In genomic region chr6:80488190-80488589, GRCh38 we compare ENCODE assay signal across 22 cellular contexts.
A peak's percentile ranks its signal among the peaks of the same experiment; 100 is the strongest.
DNase-seq lines count a peak whose midpoint lies in the region; ATAC-seq, FAIRE-seq and TF ChIP-seq lines count a peak whose summit lies in the region.
"Had no signal": no experiment of that assay in that cellular context is flagged by ENCODE, and none has a peak within 500 bp of the region (broad histone marks: within the 10 kb centered on the region; RNA-seq: fewer than 3 reads in every experiment).

No MANE protein-coding gene starts in this region.

- in situ Hi-C loops in HepG2 (cut with HindIII; ENCODE audit: extremely low pct_ligation_motif_present, low pct_unique_long_range_greater_than_20kb), result no loop called here

- H3K4me1 ChIP-seq in HepG2 (ENCODE audit: insufficient read depth, low read length) (no peaks in the 10 kb centered on the region), right lobe of liver (no peaks in the 10 kb centered on the region), kidney (ENCODE audit: control insufficient read depth in 1 of 2, insufficient read depth in 1 of 2, low read depth in 1 of 2, low read length in 2 of 2) (no peaks in the 10 kb centered on the region)
- H3K4me1 ChIP-seq: A549, BLaER1, body of pancreas, colonic mucosa had no signal

- H4K20me1 ChIP-seq in HepG2 (ENCODE audit: insufficient read depth, low read length), result no peaks in the 10 kb centered on the region
- H4K20me1 ChIP-seq: BLaER1 had no signal

- TF ChIP-seq POLR2A in HepG2 (IDR thresholded peaks at IDR 0.05; ENCODE audit: insufficient read depth in 1 of 2, low read depth in 2 of 2, low read length in 2 of 2) (no peak), right lobe of liver (IDR thresholded peaks at IDR 0.05) (no peak)

- H3K9me3 Mint-ChIP-seq in stimulated activated naive B cell treated with anti-CD40 and anti-IgM and Interleukin-4, amounts not matched to agents 10 μg/mL and 1 μg/mL and 100 μg/mL, for 72 hours, result peaks cover 4 to 8% of the 10 kb centered on the region in 2 donors

- H3K27me3 ChIP-seq in HepG2 (ENCODE audit: control insufficient read depth in 1 of 2, insufficient read depth in 2 of 2, low read length in 2 of 2) (no peaks in the 10 kb centered on the region), right lobe of liver (no peaks in the 10 kb centered on the region)
- H3K27me3 ChIP-seq: BLaER1, body of pancreas, colonic mucosa had no signal

- no peaks in the 10 kb centered on the region for H3K36me3 Mint-ChIP-seq in stimulated activated naive B cell treated with anti-CD40 and anti-IgM and Interleukin-4, amounts not matched to agents 10 μg/mL and 1 μg/mL and 100 μg/mL, for 72 hours

- 0% methylated on average over 2 of the region's 2 CpGs for WGBS in HepG2 (ENCODE audit: low lambda C conversion rate)
- WGBS in right lobe of liver (ENCODE audit: insufficient coverage, low coverage, low lambda C conversion rate, missing lambda C conversion rate), result 43% methylated on average over 2 of the region's 2 CpGs

- ATAC-seq in HepG2 (peak; percentile 70), right lobe of liver (no peak), GM21825 (IDR thresholded peaks at IDR 0.05; ENCODE audit: unreplicated experiment) (peak; percentile 81), HG03342 (IDR thresholded peaks at IDR 0.05; ENCODE audit: unreplicated experiment) (peak; percentile 67), GM21447 (IDR thresholded peaks at IDR 0.05; ENCODE audit: unreplicated experiment) (no peak)
- ATAC-seq in stimulated activated naive B cell treated with anti-CD40 and anti-IgM and Interleukin-4, amounts not matched to agents 10 μg/mL and 1 μg/mL and 100 μg/mL, for 72 hours (replicated peaks), result peak; percentile 68 to 79
- ATAC-seq: A549; activated CD4-positive, CD25-positive, alpha-beta regulatory T cell treated with anti-CD3 and anti-CD28 coated beads, Interleukin-2, amount 50 U/mL, for 24 hours; activated T-cell treated with anti-CD3 and anti-CD28 coated beads, Interleukin-2, amount 50 U/mL, for 72 hours; body of pancreas had no signal

- TF ChIP-seq EP300 in HepG2 (IDR thresholded peaks at IDR 0.05; ENCODE audit: low read depth in 2 of 2, low read length in 2 of 2) (no peak), HepG2 (CRISPR knock-in tag; IDR thresholded peaks at IDR 0.05; ENCODE audit: borderline replicate concordance) (no peak)

- no peak overlapping the region for H3K4me2 ChIP-seq in HepG2 (ENCODE audit: low read depth, low read length)
- H3K4me2 ChIP-seq: A549, BLaER1 had no signal

- no peaks in the 10 kb centered on the region for H3K79me2 ChIP-seq in HepG2 (ENCODE audit: insufficient read depth, low read length)

- peak; percentile 43 for TF ChIP-seq CTCF in HepG2 (CRISPR knock-in tag; IDR thresholded peaks at IDR 0.05)
- TF ChIP-seq CTCF in right lobe of liver (IDR thresholded peaks at IDR 0.05), result no peak
- no peak for TF ChIP-seq CTCF in kidney (IDR thresholded peaks at IDR 0.05; ENCODE audit: borderline replicate concordance, extremely low read depth, insufficient read depth)

- H3K27me3 Mint-ChIP-seq in stimulated activated naive B cell treated with anti-CD40 and anti-IgM and Interleukin-4, amounts not matched to agents 10 μg/mL and 1 μg/mL and 100 μg/mL, for 72 hours, result no peaks in the 10 kb centered on the region

- FAIRE-seq in HepG2 (lab: Jason Lieb, UNC) (no peak), kidney (lab: Jason Lieb, UNC) (no peak)
- FAIRE-seq: A549 had no signal

- H3K27ac Mint-ChIP-seq in stimulated activated naive B cell treated with anti-CD40 and anti-IgM and Interleukin-4, amounts not matched to agents 10 μg/mL and 1 μg/mL and 100 μg/mL, for 72 hours, result no peak overlapping the region
- H3K27ac Mint-ChIP-seq: activated T-cell treated with anti-CD3 and anti-CD28 coated beads, Interleukin-2, amount 50 U/mL, for 72 hours had no signal

- no TSS peak for BruUV-seq in HepG2 (replicated peaks; lab: Mats Ljungman, UMichigan)

- H3K36me3 ChIP-seq in HepG2 (replicated peaks in 1 of 2; ENCODE audit: control insufficient read depth in 1 of 2, insufficient read depth in 2 of 2, low read length in 2 of 2) (no peaks in the 10 kb centered on the region), right lobe of liver (no peaks in the 10 kb centered on the region), kidney (ENCODE audit: control insufficient read depth in 1 of 2, insufficient read depth in 2 of 2, low read length in 2 of 2) (no peaks in the 10 kb centered on the region)
- H3K36me3 ChIP-seq: BLaER1, colonic mucosa, thoracic aorta had no signal

- no peak overlapping the region for H3K4me3 Mint-ChIP-seq in stimulated activated naive B cell treated with anti-CD40 and anti-IgM and Interleukin-4, amounts not matched to agents 10 μg/mL and 1 μg/mL and 100 μg/mL, for 72 hours
- H3K4me3 Mint-ChIP-seq: activated T-cell treated with anti-CD3 and anti-CD28 coated beads, Interleukin-2, amount 50 U/mL, for 72 hours had no signal

- no peaks in the 10 kb centered on the region for H3K9me3 ChIP-seq in HepG2 (ENCODE audit: low read length)
- H3K9me3 ChIP-seq in right lobe of liver, result no peaks in the 10 kb centered on the region
- H3K9me3 ChIP-seq in kidney (ENCODE audit: control insufficient read depth in 1 of 2, low read length in 2 of 2), result no peaks in the 10 kb centered on the region
- H3K9me3 ChIP-seq: A549, BLaER1, body of pancreas, colonic mucosa, thoracic aorta had no signal

- DNase-seq in HepG2 (ENCODE audit: low spot score) (peak; percentile 31), right lobe of liver (no peak), NOMO-1 treated with DMSO at 0.1 percent for 48 hours (lab: John Stamatoyannopoulos, UW; ENCODE audit: unreplicated experiment) (no peak), kidney (no peak)
- DNase-seq in stimulated activated naive B cell treated with anti-CD40 and anti-IgM and Interleukin-4, amounts not matched to agents 10 μg/mL and 1 μg/mL and 100 μg/mL, for 72 hours, result peak; percentile 0
- DNase-seq: activated T-cell treated with anti-CD3 and anti-CD28 coated beads, Interleukin-2, amount 50 U/mL, for 72 hours; body of pancreas; colonic mucosa; HCEC 1CT; IMR-90; MM.1S; NCI-H226; nucleus accumbens; T-helper 9 cell had no signal

- no peak for TF ChIP-seq RAD21 in HepG2 (CRISPR knock-in tag; IDR thresholded peaks at IDR 0.05)

- POLR2A ChIA-PET in HepG2 (lab: Yijun Ruan, JAX), result no interaction called here

- H3K9ac ChIP-seq in HepG2 (ENCODE audit: insufficient read depth, low read depth, low read length) (no peak overlapping the region), kidney (ENCODE audit: low read length in 2 of 2) (no peak overlapping the region)
- H3K9ac ChIP-seq: BLaER1 had no signal

- no peak overlapping the region for H2AFZ ChIP-seq in HepG2 (ENCODE audit: low read length)

- CTCF ChIA-PET in HepG2 (lab: Yijun Ruan, JAX; ENCODE audit: low intra/inter-chr PET ratio, low total read pairs), result no interaction called here

- H3K4me1 Mint-ChIP-seq in stimulated activated naive B cell treated with anti-CD40 and anti-IgM and Interleukin-4, amounts not matched to agents 10 μg/mL and 1 μg/mL and 100 μg/mL, for 72 hours, result no peaks in the 10 kb centered on the region

- H3K27ac ChIP-seq in HepG2 (ENCODE audit: extremely low read length, insufficient read depth, low read length) (no peak overlapping the region), right lobe of liver (no peak overlapping the region), kidney (ENCODE audit: low read depth in 2 of 2, low read length in 2 of 2) (no peak overlapping the region)
- H3K27ac ChIP-seq: A549, BLaER1, body of pancreas, colonic mucosa, RWPE1, thoracic aorta had no signal

- intact Hi-C loops in HepG2 (cut with micrococcal nuclease; ENCODE audit: unreplicated experiment), result no loop called here
- intact Hi-C loops in right lobe of liver (cut with DNase I), result no loop called here
- intact Hi-C loops in kidney (cut with DNase I), result no loop called here

- H3K4me3 ChIP-seq in HepG2 (replicated peaks in 1 of 3; ENCODE audit: insufficient read depth in 1 of 3, low read depth in 2 of 3, low read length in 3 of 3), result no peak overlapping the region
- H3K4me3 ChIP-seq in right lobe of liver, result no peak overlapping the region
- H3K4me3 ChIP-seq in kidney (ENCODE audit: low read length in 2 of 2), result no peak overlapping the region
- H3K4me3 ChIP-seq: A549, BLaER1, body of pancreas, colonic mucosa, thoracic aorta had no signal

TF ChIP-seq in HepG2, 621 proteins besides CTCF, POLR2A, EP300 and RAD21:
- TF ChIP-seq, protein P1, sequence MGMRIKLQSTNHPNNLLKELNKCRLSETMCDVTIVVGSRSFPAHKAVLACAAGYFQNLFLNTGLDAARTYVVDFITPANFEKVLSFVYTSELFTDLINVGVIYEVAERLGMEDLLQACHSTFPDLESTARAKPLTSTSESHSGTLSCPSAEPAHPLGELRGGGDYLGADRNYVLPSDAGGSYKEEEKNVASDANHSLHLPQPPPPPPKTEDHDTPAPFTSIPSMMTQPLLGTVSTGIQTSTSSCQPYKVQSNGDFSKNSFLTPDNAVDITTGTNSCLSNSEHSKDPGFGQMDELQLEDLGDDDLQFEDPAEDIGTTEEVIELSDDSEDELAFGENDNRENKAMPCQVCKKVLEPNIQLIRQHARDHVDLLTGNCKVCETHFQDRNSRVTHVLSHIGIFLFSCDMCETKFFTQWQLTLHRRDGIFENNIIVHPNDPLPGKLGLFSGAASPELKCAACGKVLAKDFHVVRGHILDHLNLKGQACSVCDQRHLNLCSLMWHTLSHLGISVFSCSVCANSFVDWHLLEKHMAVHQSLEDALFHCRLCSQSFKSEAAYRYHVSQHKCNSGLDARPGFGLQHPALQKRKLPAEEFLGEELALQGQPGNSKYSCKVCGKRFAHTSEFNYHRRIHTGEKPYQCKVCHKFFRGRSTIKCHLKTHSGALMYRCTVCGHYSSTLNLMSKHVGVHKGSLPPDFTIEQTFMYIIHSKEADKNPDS (CRISPR knock-in tag; IDR thresholded peaks at IDR 0.05), result no peak
- TF ChIP-seq SMC3 (IDR thresholded peaks at IDR 0.05; ENCODE audit: low read length) (peak; percentile 18; the same call in 1 of the 2 replicates), STAG1 (CRISPR knock-in tag; IDR thresholded peaks at IDR 0.05) (peak; percentile 41)

Comparison
In these comparisons a context has a peak if more than half of its experiments do, and no peak if none do; other contexts are left out.
1. ATAC-seq: peak in HepG2 (single experiment), GM21825 (single experiment), HG03342 (single experiment) and stimulated activated naive B cell treated with anti-CD40 and anti-IgM and Interleukin-4, amounts not matched to agents 10 μg/mL and 1 μg/mL and 100 μg/mL, for 72 hours (2 of 2); none in right lobe of liver (0 of 4) and GM21447 (single experiment).
2. DNase-seq: peak in HepG2 (single experiment) and stimulated activated naive B cell treated with anti-CD40 and anti-IgM and Interleukin-4, amounts not matched to agents 10 μg/mL and 1 μg/mL and 100 μg/mL, for 72 hours (single experiment); none in right lobe of liver (0 of 3), NOMO-1 treated with DMSO at 0.1 percent for 48 hours (single experiment) and kidney (single experiment).